8 cellular contexts compared by ENCODE assay signal in genomic region chr19:3760871-3761361, GRCh38. TPM values are rescaled to one million over a fixed set of nuclear protein-coding genes. Genes with fewer than 3 reads are reported as not detected.
DNase-seq lines count a peak whose midpoint lies in the region; ATAC-seq, FAIRE-seq and TF ChIP-seq lines count a peak whose summit lies in the region.

No MANE protein-coding gene starts in this region.

- H3K36me3 ChIP-seq in cardiac muscle cell, result no peaks in the 10 kb centered on the region
- peaks cover 0 to 11% (median 4%) of the 10 kb centered on the region in 4 donors for H3K36me3 ChIP-seq in liver (ENCODE audit: control insufficient read depth in 4 of 4, insufficient read depth in 3 of 4, low read depth in 1 of 4, low read length in 3 of 4)
- peaks cover 0 to 10% of the 10 kb centered on the region in 2 donors for H3K36me3 ChIP-seq in thyroid gland

- H3K27me3 ChIP-seq in cardiac muscle cell (peaks cover 3% of the 10 kb centered on the region), liver (ENCODE audit: control insufficient read depth in 4 of 4, insufficient read depth in 4 of 4, low read length in 3 of 4) (no peaks in the 10 kb centered on the region), thyroid gland (no peaks in the 10 kb centered on the region)

- H3K4me3 ChIP-seq in cardiac muscle cell (peak overlapping the region; percentile 87), liver (ENCODE audit: low read depth in 1 of 3, low read length in 3 of 3) (peak overlapping the region; percentile 78 to 90 (median 83)), thyroid gland (replicated peaks in 1 of 3) (peak overlapping the region; percentile 69 to 92 (median 76))

- no peak for TF ChIP-seq POLR2A in thyroid gland (IDR thresholded peaks at IDR 0.05)
- TF ChIP-seq POLR2A in H54 (IDR thresholded peaks at IDR 0.05; ENCODE audit: low read depth, low read length), result no peak

- TF ChIP-seq CTCF in cardiac muscle cell (IDR thresholded peaks at IDR 0.05; ENCODE audit: low read depth, low read length), result no peak
- TF ChIP-seq CTCF in liver (IDR thresholded peaks at IDR 0.05; ENCODE audit: low read depth, low read length, missing input control), result no peak
- no peak for TF ChIP-seq CTCF in thyroid gland (IDR thresholded peaks at IDR 0.05)

- DNase-seq in cardiac muscle cell (ENCODE audit: low read depth in 1 of 2, low spot score in 1 of 2) (peak in 1 of 2 donors; percentile 19), Right ventricle myocardium superior (no peak), amniotic epithelial cell (ENCODE audit: low read depth) (peak; percentile 9), thyroid gland (no peak), H54 (ENCODE audit: insufficient read length, low spot score) (no peak), RPMI8226 (no peak)

- peak overlapping the region; percentile 96 to 98 for H3K9ac ChIP-seq in liver (ENCODE audit: low read depth in 1 of 2, low read length in 2 of 2)

- intact Hi-C loops in Right ventricle myocardium superior (cut with DNase I), result no loop called here
- intact Hi-C loops in thyroid gland (cut with DNase I), result no loop called here

- ATAC-seq in Right ventricle myocardium superior (ENCODE audit: poor library complexity), result no peak
- no peak for ATAC-seq in activated CD4-positive, CD25-positive, alpha-beta regulatory T cell treated with anti-CD3 and anti-CD28 coated beads, Interleukin-2, amount 50 U/mL, for 24 hours

- H3K27ac ChIP-seq in cardiac muscle cell (no peak overlapping the region), liver (ENCODE audit: low read depth in 1 of 2, low read length in 2 of 2) (peak overlapping the region; percentile 77 to 100), thyroid gland (peak overlapping the region in 2 of 3 donors; percentile 78 to 96)

- no peak for FAIRE-seq in H54 (lab: Jason Lieb, UNC)

- no peaks in the 10 kb centered on the region for H3K9me3 ChIP-seq in cardiac muscle cell (ENCODE audit: low read depth)
- H3K9me3 ChIP-seq in liver (ENCODE audit: control insufficient read depth in 4 of 4, low read length in 3 of 4), result no peaks in the 10 kb centered on the region
- H3K9me3 ChIP-seq in thyroid gland, result no peaks in the 10 kb centered on the region

- no peak for TF ChIP-seq RAD21 in liver (IDR thresholded peaks at IDR 0.05)

- 22% methylated on average over 7 of the region's 7 CpGs for whole genome bisulfite sequencing in liver
- WGBS in thyroid gland, 2 donors, result 35 to 42% methylated on average over 7 of the region's 7 CpGs

- H3K4me1 ChIP-seq in cardiac muscle cell (ENCODE audit: low read depth) (no peaks in the 10 kb centered on the region), liver (ENCODE audit: control insufficient read depth in 4 of 4, insufficient read depth in 4 of 4, low read length in 3 of 4) (peaks cover 5 to 22% (median 14%) of the 10 kb centered on the region in 4 donors), thyroid gland (peaks cover 13 to 31% of the 10 kb centered on the region in 2 donors)

TF ChIP-seq in liver, 16 proteins besides CTCF, POLR2A, EP300 and RAD21:
- TF ChIP-seq MAX (IDR thresholded peaks at IDR 0.05) (no peak), NR2F2 (IDR thresholded peaks at IDR 0.05) (no peak), YY1 (IDR thresholded peaks at IDR 0.05) (no peak), JUND (IDR thresholded peaks at IDR 0.05) (no peak), FOXA2 (IDR thresholded peaks at IDR 0.05) (no peak), GABPA (IDR thresholded peaks at IDR 0.05 in 1 of 2, conservative IDR thresholded peaks at IDR 0.05 in 1 of 2) (no peak), ZBTB33 (IDR thresholded peaks at IDR 0.05) (no peak), HNF4A (conservative IDR thresholded peaks at IDR 0.05) (no peak), RXRA (IDR thresholded peaks at IDR 0.05) (no peak), SP1 (IDR thresholded peaks at IDR 0.05) (no peak), HNF4G (IDR thresholded peaks at IDR 0.05) (no peak), TAF1 (conservative IDR thresholded peaks at IDR 0.05) (no peak), REST (IDR thresholded peaks at IDR 0.05) (no peak), FOXA1 (IDR thresholded peaks at IDR 0.05) (no peak), ATF3 (IDR thresholded peaks at IDR 0.05) (no peak), EGR1 (IDR thresholded peaks at IDR 0.05; ENCODE audit: low read depth in 2 of 2) (no peak)

RNA-seq across cellular contexts. Expression of gene APBA3, which starts 0.6 kb away (rescaled TPM):
- 39.9 and 49.4 TPM in 2 replicates for total RNA-seq in cardiac muscle cell
- polyA plus RNA-seq in cardiac muscle cell, result 29.4 and 34.3 TPM in 2 replicates
- 12.3 TPM for total RNA-seq in Right ventricle myocardium superior
- 10 to 100 TPM; 11.9 to 24.3 TPM for total RNA-seq in liver
- polyA plus RNA-seq in liver, result 1 to 10 TPM; 6.4 to 9.6 TPM
- 10 to 100 TPM; 33.6 to 42.9 (median 38.1) TPM for total RNA-seq in thyroid gland

RNA-seq across cellular contexts. Expression of gene MRPL54, which starts 1.6 kb away (rescaled TPM):
- total RNA-seq in cardiac muscle cell (37.9 and 57.8 TPM in 2 replicates), Right ventricle myocardium superior (70.5 TPM), liver (10 to 100 TPM; 25.1 to 28.5 TPM), thyroid gland (100 to 1,000 TPM in 2 of 4 donors, 10 to 100 TPM in 2; 84.0 to 131 (median 102) TPM)
- polyA plus RNA-seq in cardiac muscle cell (81.5 and 91.2 TPM in 2 replicates), liver (100 to 1,000 TPM in 1 of 2 donors, 10 to 100 TPM in 1; 57.2 to 109 TPM)

RNA-seq across cellular contexts. Expression of gene RAX2, which starts 11.1 kb away (rescaled TPM):
- not detected in 2 replicates for total RNA-seq in cardiac muscle cell
- not detected in 2 replicates for polyA plus RNA-seq in cardiac muscle cell
- total RNA-seq in Right ventricle myocardium superior, result not detected
- not detected for total RNA-seq in liver
- polyA plus RNA-seq in liver, result not detected
- total RNA-seq in thyroid gland, result not detected

RNA-seq across cellular contexts. Expression of gene MATK, which starts 25.3 kb away (rescaled TPM):
- total RNA-seq in cardiac muscle cell (4.9 and 6.9 TPM in 2 replicates), Right ventricle myocardium superior (0.24 TPM), liver (1 to 10 TPM; 2.7 to 7.0 TPM), thyroid gland (10 to 100 TPM in 1 of 4 donors, 1 to 10 TPM in 2, under 1 TPM in 1; 0.93 to 14.7 (median 2.7) TPM)
- polyA plus RNA-seq in cardiac muscle cell (4.8 and 7.4 TPM in 2 replicates), liver (under 1 TPM; 0.78 to 0.97 TPM)

RNA-seq across cellular contexts. Expression of gene TJP3, which starts 52.7 kb away (rescaled TPM):
- total RNA-seq in cardiac muscle cell (2.8 and 5.2 TPM in 2 replicates), Right ventricle myocardium superior (not detected), liver (1 to 10 TPM; 6.0 to 6.1 TPM), thyroid gland (10 to 100 TPM; 29.7 to 43.7 (median 39.8) TPM)
- polyA plus RNA-seq in cardiac muscle cell (3.0 and 5.0 TPM in 2 replicates), liver (1 to 10 TPM; 7.3 to 9.8 TPM)
